ENCODE assay signal across 12 cellular contexts in the genomic region with DNA sequence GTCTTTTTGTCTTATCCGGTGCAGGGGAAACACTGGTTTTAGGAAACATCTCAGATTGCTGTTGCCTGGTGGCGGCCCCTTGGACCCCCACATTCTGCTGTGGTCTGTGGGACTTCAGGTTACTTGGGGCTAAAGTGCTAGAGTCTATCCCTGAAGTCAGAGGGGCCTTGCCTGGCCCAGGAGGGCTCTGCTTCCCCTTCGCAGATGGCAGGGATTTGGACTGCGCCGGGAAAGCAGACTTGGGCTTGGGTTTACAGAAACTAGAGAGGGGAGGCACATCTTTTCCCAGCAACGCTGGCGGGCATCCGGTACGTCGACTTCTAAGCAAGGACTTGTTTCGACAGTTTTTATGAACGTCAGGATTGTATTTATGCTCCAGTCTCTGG. TPM values are rescaled to one million over a fixed set of nuclear protein-coding genes. Genes with fewer than 3 reads are reported as not detected.
DNase-seq lines count a peak whose midpoint lies in the region; ATAC-seq and TF ChIP-seq lines count a peak whose summit lies in the region.
"Had no signal": no experiment of that assay in that cellular context is flagged by ENCODE, and none has a peak within 500 bp of the region (broad histone marks: within the 10 kb centered on the region; RNA-seq: fewer than 3 reads in every experiment).

No MANE protein-coding gene starts in this region.

- H4K20me1 ChIP-seq in fibroblast of lung (ENCODE audit: control insufficient read depth, extremely low read depth, insufficient read depth, low read length) (no peaks in the 10 kb centered on the region), smooth muscle cell (ENCODE audit: low read depth) (peaks cover 98% of the 10 kb centered on the region)

- DNase-seq in activated T-cell treated with anti-CD3 and anti-CD28 coated beads, Interleukin-2, amount 50 U/mL, for 72 hours, result no peak
- DNase-seq in activated T-cell treated with anti-CD3 and anti-CD28 coated beads for 4 hours, result no peak
- DNase-seq in T-cell, result no peak
- no peak for DNase-seq in fibroblast of lung (ENCODE audit: low read depth in 2 of 2)
- DNase-seq in stimulated activated effector memory CD8-positive, alpha-beta T cell treated with anti-CD3 and anti-CD28 coated beads, Interleukin-12 subunit alpha, Interleukin-12 subunit beta, amount 100 ng/mL, for 72 hours (ENCODE audit: low spot score in 2 of 2), result no peak
- no peak for DNase-seq in smooth muscle cell (lab: John Stamatoyannopoulos, UW; ENCODE audit: unreplicated experiment)
- DNase-seq: amniotic stem cell, left cardiac atrium, NCI-H1048 had no signal

- no peak for ATAC-seq in activated T-cell treated with anti-CD3 and anti-CD28 coated beads, Interleukin-2, amount 50 U/mL, for 72 hours (replicated peaks in 1 of 2)
- no peak for ATAC-seq in T-cell (replicated peaks in 1 of 4)
- no peak for ATAC-seq in stimulated activated effector memory CD8-positive, alpha-beta T cell treated with anti-CD3 and anti-CD28 coated beads, Interleukin-12 subunit alpha, Interleukin-12 subunit beta, amount 100 ng/mL, for 72 hours
- no peak for ATAC-seq in esophagus mucosa
- ATAC-seq in GM19463 (IDR thresholded peaks at IDR 0.05; ENCODE audit: unreplicated experiment), result no peak
- ATAC-seq: left cardiac atrium; stimulated activated memory B cell treated with anti-CD40 and anti-IgM and Interleukin-4, amounts not matched to agents 10 μg/mL and 1 μg/mL and 100 μg/mL, for 72 hours had no signal

- TF ChIP-seq CTCF in fibroblast of lung (conservative IDR thresholded peaks at IDR 0.05 in 1 of 2, IDR thresholded peaks at IDR 0.05 in 1 of 2; ENCODE audit: low read depth in 1 of 2, low read length in 2 of 2) (no peak), smooth muscle cell (IDR thresholded peaks at IDR 0.05; ENCODE audit: borderline replicate concordance, insufficient read depth, poor library complexity, severe bottlenecking) (no peak)

- H3K9me3 ChIP-seq in fibroblast of lung (ENCODE audit: control insufficient read depth, insufficient read depth, low read depth, low read length) (no peaks in the 10 kb centered on the region), smooth muscle cell (replicated peaks; ENCODE audit: low read depth) (no peaks in the 10 kb centered on the region)

- peak overlapping the region; percentile 100 for H3K27ac Mint-ChIP-seq in activated T-cell treated with anti-CD3 and anti-CD28 coated beads, Interleukin-2, amount 50 U/mL, for 72 hours
- peak overlapping the region; percentile 77 to 78 for H3K27ac Mint-ChIP-seq in T-cell
- H3K27ac Mint-ChIP-seq in stimulated activated effector memory CD8-positive, alpha-beta T cell treated with anti-CD3 and anti-CD28 coated beads, Interleukin-12 subunit alpha, Interleukin-12 subunit beta, amount 100 ng/mL, for 72 hours, result peak overlapping the region; percentile 96
- H3K27ac Mint-ChIP-seq: stimulated activated memory B cell treated with anti-CD40 and anti-IgM and Interleukin-4, amounts not matched to agents 10 μg/mL and 1 μg/mL and 100 μg/mL, for 72 hours had no signal

- no peaks in the 10 kb centered on the region for H3K9me3 Mint-ChIP-seq in activated T-cell treated with anti-CD3 and anti-CD28 coated beads, Interleukin-2, amount 50 U/mL, for 72 hours
- no peaks in the 10 kb centered on the region for H3K9me3 Mint-ChIP-seq in T-cell
- H3K9me3 Mint-ChIP-seq in stimulated activated effector memory CD8-positive, alpha-beta T cell treated with anti-CD3 and anti-CD28 coated beads, Interleukin-12 subunit alpha, Interleukin-12 subunit beta, amount 100 ng/mL, for 72 hours, result no peaks in the 10 kb centered on the region
- H3K9me3 Mint-ChIP-seq: stimulated activated memory B cell treated with anti-CD40 and anti-IgM and Interleukin-4, amounts not matched to agents 10 μg/mL and 1 μg/mL and 100 μg/mL, for 72 hours had no signal

- H2AFZ ChIP-seq in fibroblast of lung (ENCODE audit: low read length) (no peak overlapping the region), smooth muscle cell (ENCODE audit: low read depth) (no peak overlapping the region)

- peaks cover 30 to 64% of the 10 kb centered on the region in 2 donors for H3K36me3 Mint-ChIP-seq in activated T-cell treated with anti-CD3 and anti-CD28 coated beads, Interleukin-2, amount 50 U/mL, for 72 hours (ENCODE audit: insufficient read depth in 2 of 2)
- peaks cover 61% of the 10 kb centered on the region for H3K36me3 Mint-ChIP-seq in T-cell
- peaks cover 100% of the 10 kb centered on the region for H3K36me3 Mint-ChIP-seq in stimulated activated effector memory CD8-positive, alpha-beta T cell treated with anti-CD3 and anti-CD28 coated beads, Interleukin-12 subunit alpha, Interleukin-12 subunit beta, amount 100 ng/mL, for 72 hours

- H3K27me3 Mint-ChIP-seq in activated T-cell treated with anti-CD3 and anti-CD28 coated beads, Interleukin-2, amount 50 U/mL, for 72 hours (ENCODE audit: low read depth), result no peaks in the 10 kb centered on the region
- no peaks in the 10 kb centered on the region for H3K27me3 Mint-ChIP-seq in T-cell
- H3K27me3 Mint-ChIP-seq: stimulated activated memory B cell treated with anti-CD40 and anti-IgM and Interleukin-4, amounts not matched to agents 10 μg/mL and 1 μg/mL and 100 μg/mL, for 72 hours had no signal

- no peak overlapping the region for H3K9ac ChIP-seq in fibroblast of lung (ENCODE audit: insufficient read depth, low read length)
- H3K9ac ChIP-seq in smooth muscle cell (ENCODE audit: low read depth), result no peak overlapping the region

- peaks cover 15% of the 10 kb centered on the region for H3K4me1 ChIP-seq in fibroblast of lung (ENCODE audit: control insufficient read depth, extremely low read depth, insufficient read depth, low read length)
- H3K4me1 ChIP-seq in smooth muscle cell (ENCODE audit: low read depth), result peaks cover 24% of the 10 kb centered on the region

- H3K4me1 Mint-ChIP-seq in activated T-cell treated with anti-CD3 and anti-CD28 coated beads, Interleukin-2, amount 50 U/mL, for 72 hours (ENCODE audit: low read depth), result peaks cover 99% of the 10 kb centered on the region
- H3K4me1 Mint-ChIP-seq in T-cell, result peaks cover 93 to 95% (median 93%) of the 10 kb centered on the region in 3 donors
- peaks cover 95% of the 10 kb centered on the region for H3K4me1 Mint-ChIP-seq in stimulated activated effector memory CD8-positive, alpha-beta T cell treated with anti-CD3 and anti-CD28 coated beads, Interleukin-12 subunit alpha, Interleukin-12 subunit beta, amount 100 ng/mL, for 72 hours

- CTCF ChIA-PET in T-cell (lab: Charles Lee), result interaction anchor here in 1 of 2 donors (0.7 to 1.1 kb wide), 2 partner anchors 342 to 364 kb away, joined by 3 read pairs; no protein-coding TSS in a partner anchor

- peak overlapping the region; percentile 58 to 73 for H3K4me3 Mint-ChIP-seq in activated T-cell treated with anti-CD3 and anti-CD28 coated beads, Interleukin-2, amount 50 U/mL, for 72 hours
- H3K4me3 Mint-ChIP-seq in T-cell, result peak overlapping the region; percentile 7 to 64 (median 44)
- H3K4me3 Mint-ChIP-seq in stimulated activated effector memory CD8-positive, alpha-beta T cell treated with anti-CD3 and anti-CD28 coated beads, Interleukin-12 subunit alpha, Interleukin-12 subunit beta, amount 100 ng/mL, for 72 hours, result peak overlapping the region; percentile 67
- H3K4me3 Mint-ChIP-seq: stimulated activated memory B cell treated with anti-CD40 and anti-IgM and Interleukin-4, amounts not matched to agents 10 μg/mL and 1 μg/mL and 100 μg/mL, for 72 hours had no signal

- WGBS in smooth muscle cell (ENCODE audit: low lambda C conversion rate), result 95% methylated on average over 12 of the region's 12 CpGs

- H3K4me2 ChIP-seq in fibroblast of lung (ENCODE audit: extremely low read depth, insufficient read depth, low read length) (no peak overlapping the region), smooth muscle cell (no peak overlapping the region)

- H3K4me3 ChIP-seq in fibroblast of lung (replicated peaks in 1 of 4; ENCODE audit: control extremely low read depth in 1 of 4, insufficient read depth in 1 of 4, low read depth in 3 of 4, low read length in 4 of 4), result no peak overlapping the region
- H3K4me3 ChIP-seq in smooth muscle cell, result no peak overlapping the region

- POLR2A ChIA-PET in T-cell (lab: Charles Lee), result no interaction called here

- peaks cover 19% of the 10 kb centered on the region for H3F3A ChIP-seq in smooth muscle cell (ENCODE audit: low read depth)

- peaks cover 97% of the 10 kb centered on the region for H3K79me2 ChIP-seq in fibroblast of lung (ENCODE audit: control insufficient read depth, insufficient read depth, low read length)
- H3K79me2 ChIP-seq in smooth muscle cell (ENCODE audit: low read depth), result peaks cover 99% of the 10 kb centered on the region

- H3K27me3 ChIP-seq in fibroblast of lung (ENCODE audit: control insufficient read depth, insufficient read depth, low read length) (no peaks in the 10 kb centered on the region), smooth muscle cell (ENCODE audit: low read depth) (no peaks in the 10 kb centered on the region)

- H3K36me3 ChIP-seq in fibroblast of lung (ENCODE audit: control insufficient read depth, insufficient read depth, low read length) (peaks cover 20% of the 10 kb centered on the region), smooth muscle cell (ENCODE audit: low read depth) (peaks cover 12% of the 10 kb centered on the region)

- H3K27ac ChIP-seq in fibroblast of lung (ENCODE audit: insufficient read depth, low read length) (peak overlapping the region; percentile 34), smooth muscle cell (ENCODE audit: low read depth) (no peak overlapping the region)

RNA-seq across cellular contexts. Expression of gene ZNF217, which starts 17.5 kb away (rescaled TPM):
- total RNA-seq in activated T-cell treated with anti-CD3 and anti-CD28 coated beads, Interleukin-2, amount 50 U/mL, for 72 hours, result 10 to 100 TPM; 66.4 to 67.2 TPM
- total RNA-seq in T-cell (10 to 100 TPM; 57.6 to 92.4 (median 87.5) TPM), fibroblast of lung (13.4 and 22.0 TPM in 2 replicates), esophagus mucosa (30.4 TPM), smooth muscle cell (42.2 and 42.9 TPM in 2 replicates)
- polyA plus RNA-seq in fibroblast of lung (12.1 and 14.5 TPM in 2 replicates), smooth muscle cell (3.9 and 8.5 TPM in 2 replicates)
- polyA plus RNA-seq in fibroblast of lung (2012), result 11.2 and 15.3 TPM in 2 replicates
- polyA minus RNA-seq in fibroblast of lung (ENCODE audit: low replicate concordance), result 17.7 and 23.5 TPM in 2 replicates
